1 cellular context compared by ENCODE assay signal in genomic region chr5:141417494-141418172, GRCh38.
TF ChIP-seq lines count a peak whose summit lies in the region.

PCDHGB7 (plus strand) TSS chr5:141417677; CDS start chr5:141417860, 183 bp downstream.

TF ChIP-seq in H1, 55 proteins besides CTCF, POLR2A, EP300 and RAD21 (continued from another document):
- TF ChIP-seq ASH2L (IDR thresholded peaks at IDR 0.05; ENCODE audit: low read length): peak; percentile 95
- TF ChIP-seq, protein P1, sequence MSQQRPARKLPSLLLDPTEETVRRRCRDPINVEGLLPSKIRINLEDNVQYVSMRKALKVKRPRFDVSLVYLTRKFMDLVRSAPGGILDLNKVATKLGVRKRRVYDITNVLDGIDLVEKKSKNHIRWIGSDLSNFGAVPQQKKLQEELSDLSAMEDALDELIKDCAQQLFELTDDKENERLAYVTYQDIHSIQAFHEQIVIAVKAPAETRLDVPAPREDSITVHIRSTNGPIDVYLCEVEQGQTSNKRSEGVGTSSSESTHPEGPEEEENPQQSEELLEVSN (IDR thresholded peaks at IDR 0.05): peak; percentile 26; the same call in 1 of the 2 replicates
TF ChIP-seq in H1: peak in this region for 13; not testable (repeated sequence) for 42.
